In the genomic region with DNA sequence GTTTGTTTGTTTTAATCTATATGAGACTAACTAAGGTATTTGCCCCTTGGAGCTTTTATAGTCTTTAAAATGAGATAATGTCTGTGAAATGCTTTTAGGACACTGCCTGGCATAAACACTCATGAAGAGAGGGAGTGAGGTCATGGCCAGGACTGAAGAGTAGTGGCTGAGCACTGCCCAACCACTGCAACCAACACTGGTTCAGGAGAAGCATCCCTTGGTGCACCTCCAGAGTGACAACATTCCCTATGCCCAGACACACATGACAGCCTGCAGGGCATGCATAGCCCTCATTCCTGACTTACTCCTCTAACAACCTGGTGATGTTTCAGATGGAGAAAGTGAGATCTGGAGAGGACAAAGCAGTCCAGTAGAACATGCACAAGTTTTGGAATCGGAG, we compare ENCODE assay signal across 29 cellular contexts. TPM values are rescaled to one million over a fixed set of nuclear protein-coding genes. Genes with fewer than 3 reads are reported as not detected.
DNase-seq lines count a peak whose midpoint lies in the region; ATAC-seq and TF ChIP-seq lines count a peak whose summit lies in the region.
"Had no signal": no experiment of that assay in that cellular context is flagged by ENCODE, and none has a peak within 500 bp of the region (broad histone marks: within the 10 kb centered on the region; RNA-seq: fewer than 3 reads in every experiment).

No MANE protein-coding gene starts in this region.

- peak; percentile 25 to 65 for DNase-seq in T47D (ENCODE audit: low read depth in 1 of 2, low spot score in 1 of 2)
- DNase-seq in breast epithelium (ENCODE audit: low spot score in 2 of 2): no peak
- peak; percentile 30 for DNase-seq in RPMI7951 (ENCODE audit: low read depth)
- DNase-seq in kidney glomerular epithelial cell (lab: John Stamatoyannopoulos, UW): peak; percentile 93
- no peak for DNase-seq in NCI-H774 (lab: John Stamatoyannopoulos, UW)
- no peak for DNase-seq in NCI-H2107 (lab: John Stamatoyannopoulos, UW)
- DNase-seq: activated CD4-positive, alpha-beta T cell treated with anti-CD3 and anti-CD28 coated beads, Interleukin-2, amount 50 U/mL, for 48 hours; activated CD4-positive, CD25-positive, alpha-beta regulatory T cell; activated CD8-positive, alpha-beta memory T cell treated with anti-CD3 and anti-CD28 coated beads, Interleukin-2, amount 50 U/mL, for 4 hours; activated naive CD4-positive, alpha-beta T cell treated with anti-CD3 and anti-CD28 coated beads, Interleukin-2, amount 50 U/mL, for 16 hours; amygdala; CD8-positive, alpha-beta T cell; colonic mucosa; DMS 273 treated with DMSO at 0.1 percent for 48 hours; effector memory CD4-positive, alpha-beta T cell; foreskin melanocyte; GF-D8; H7; left ventricle myocardium superior; midbrain; naive thymus-derived CD8-positive, alpha-beta T cell; NCI-H1092; NCI-H187; nucleus accumbens; psoas muscle; stimulated activated naive CD8-positive, alpha-beta T cell treated with anti-CD3 and anti-CD28 coated beads, Interleukin-15, Interleukin-2, amounts not matched to agents 100 U/mL and 50 U/mL, for 24 hours; testis had no signal

- TF ChIP-seq CTCF in breast epithelium (IDR thresholded peaks at IDR 0.05): no peak

- no peak for ATAC-seq in HG03135 (IDR thresholded peaks at IDR 0.05; ENCODE audit: unreplicated experiment)
- ATAC-seq in HG03025 (IDR thresholded peaks at IDR 0.05; ENCODE audit: low FRiP score, unreplicated experiment): no peak
- ATAC-seq: CD8-positive, alpha-beta T cell; left ventricle myocardium superior; naive thymus-derived CD8-positive, alpha-beta T cell; psoas muscle; stimulated activated naive CD8-positive, alpha-beta T cell treated with anti-CD3 and anti-CD28 coated beads, Interleukin-15, Interleukin-2, amounts not matched to agents 100 U/mL and 50 U/mL, for 24 hours had no signal

- in situ Hi-C loops in T47D (cut with HindIII; ENCODE audit: low pct_unique_long_range_greater_than_20kb, low sequenced_read_pairs): no loop called here

- H3K4me3 ChIP-seq in breast epithelium: no peak overlapping the region
- H3K4me3 ChIP-seq: colonic mucosa, psoas muscle, testis had no signal

- no peaks in the 10 kb centered on the region for H3K27me3 ChIP-seq in breast epithelium
- H3K27me3 ChIP-seq: colonic mucosa, testis had no signal

- intact Hi-C loops in breast epithelium (cut with DNase I; ENCODE audit: low total_unique reads): no loop called here

- TF ChIP-seq POLR2A in breast epithelium (IDR thresholded peaks at IDR 0.05): no peak

- no peak overlapping the region for H3K27ac ChIP-seq in breast epithelium
- H3K27ac ChIP-seq: colonic mucosa, psoas muscle, testis had no signal

- H3K9me3 ChIP-seq in breast epithelium: no peaks in the 10 kb centered on the region
- H3K9me3 ChIP-seq: colonic mucosa, psoas muscle, testis had no signal

- no peaks in the 10 kb centered on the region for H3K4me1 ChIP-seq in breast epithelium
- H3K4me1 ChIP-seq: colonic mucosa, psoas muscle, testis had no signal

- H3K36me3 ChIP-seq in breast epithelium: no peaks in the 10 kb centered on the region
- H3K36me3 ChIP-seq: colonic mucosa had no signal

RNA-seq across cellular contexts. Expression of gene ME3, which starts 36.1 kb away (rescaled TPM):
- total RNA-seq in breast epithelium: 10 to 100 TPM; 53.0 to 68.5 (median 56.3) TPM
- 2.8 and 5.5 TPM in 2 replicates for total RNA-seq in RPMI7951 (2014; rRNA removed; shearing (Covaris generic))

Comparison
In these comparisons a context has a peak if more than half of its experiments do, and no peak if none do; other contexts are left out.
1. DNase-seq: peak in T47D (2 of 2), RPMI7951 (single experiment) and kidney glomerular epithelial cell (single experiment); none in breast epithelium (0 of 2), NCI-H774 (single experiment) and NCI-H2107 (single experiment).